ENCODE assay signal across 1 cellular context in genomic region chr3:31531992-31532586, GRCh38.
TF ChIP-seq lines count a peak whose summit lies in the region.

No MANE protein-coding gene starts in this region.

TF ChIP-seq in GM12878, 131 proteins besides CTCF, POLR2A, EP300 and RAD21 (continued from another document):
- TF ChIP-seq ZBTB40 (IDR thresholded peaks at IDR 0.05; ENCODE audit: borderline replicate concordance) (no peak), BCL11A (IDR thresholded peaks at IDR 0.05; ENCODE audit: low read depth, low read length) (0 out of 2 replicates have a peak, but pooled peaks have one; percentile 9)
